2 cellular contexts compared by ENCODE assay signal in the genomic region with DNA sequence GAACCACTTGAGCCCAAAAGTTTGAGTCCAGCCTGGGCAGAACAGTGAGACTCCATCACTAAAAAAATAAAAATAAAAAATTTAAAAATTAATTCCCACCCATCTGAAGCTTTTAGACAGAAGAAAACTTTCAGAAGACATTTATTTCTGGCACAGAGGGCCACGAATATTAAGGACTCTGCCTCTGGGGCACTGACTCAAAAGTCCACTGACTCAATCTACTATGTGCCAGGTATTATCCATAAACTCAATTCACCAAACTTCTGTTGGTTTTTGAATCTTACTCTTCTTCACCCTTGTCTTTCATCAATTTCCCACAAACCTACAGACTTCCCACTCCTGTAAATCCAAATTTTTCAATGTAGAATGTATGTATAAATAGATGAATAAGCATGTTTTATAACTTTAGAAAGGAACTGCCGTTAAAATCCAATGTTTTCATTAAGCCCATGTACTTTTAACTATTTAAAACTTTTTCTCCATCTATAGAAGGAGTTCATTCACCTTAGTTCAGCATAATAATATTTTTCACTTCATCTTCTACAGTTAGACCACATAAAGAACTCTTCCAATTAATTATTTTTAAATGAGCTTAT.
TF ChIP-seq lines count a peak whose summit lies in the region.

No MANE protein-coding gene starts in this region.

TF ChIP-seq in A549, 52 proteins besides CTCF, POLR2A, EP300 and RAD21:
- no peak for TF ChIP-seq RARB (CRISPR knock-in tag; IDR thresholded peaks at IDR 0.05)
- TF ChIP-seq HOXB13 (CRISPR knock-in tag; IDR thresholded peaks at IDR 0.05; ENCODE audit: low read depth), result no peak
- TF ChIP-seq CBX2 (IDR thresholded peaks at IDR 0.05; ENCODE audit: borderline replicate concordance, low read depth), result no peak
- TF ChIP-seq, protein P1, sequence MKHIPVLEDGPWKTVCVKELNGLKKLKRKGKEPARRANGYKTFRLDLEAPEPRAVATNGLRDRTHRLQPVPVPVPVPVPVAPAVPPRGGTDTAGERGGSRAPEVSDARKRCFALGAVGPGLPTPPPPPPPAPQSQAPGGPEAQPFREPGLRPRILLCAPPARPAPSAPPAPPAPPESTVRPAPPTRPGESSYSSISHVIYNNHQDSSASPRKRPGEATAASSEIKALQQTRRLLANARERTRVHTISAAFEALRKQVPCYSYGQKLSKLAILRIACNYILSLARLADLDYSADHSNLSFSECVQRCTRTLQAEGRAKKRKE (CRISPR knock-in tag; IDR thresholded peaks at IDR 0.05; ENCODE audit: low read depth), result no peak
- TF ChIP-seq HEYL (CRISPR knock-in tag; IDR thresholded peaks at IDR 0.05), result no peak
- TF ChIP-seq, protein P2, sequence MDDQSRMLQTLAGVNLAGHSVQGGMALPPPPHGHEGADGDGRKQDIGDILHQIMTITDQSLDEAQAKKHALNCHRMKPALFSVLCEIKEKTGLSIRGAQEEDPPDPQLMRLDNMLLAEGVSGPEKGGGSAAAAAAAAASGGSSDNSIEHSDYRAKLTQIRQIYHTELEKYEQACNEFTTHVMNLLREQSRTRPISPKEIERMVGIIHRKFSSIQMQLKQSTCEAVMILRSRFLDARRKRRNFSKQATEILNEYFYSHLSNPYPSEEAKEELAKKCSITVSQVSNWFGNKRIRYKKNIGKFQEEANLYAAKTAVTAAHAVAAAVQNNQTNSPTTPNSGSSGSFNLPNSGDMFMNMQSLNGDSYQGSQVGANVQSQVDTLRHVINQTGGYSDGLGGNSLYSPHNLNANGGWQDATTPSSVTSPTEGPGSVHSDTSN (IDR thresholded peaks at IDR 0.05), result no peak
- no peak for TF ChIP-seq ELK1 (IDR thresholded peaks at IDR 0.05; ENCODE audit: low read depth, low read length)
- TF ChIP-seq E2F6 (IDR thresholded peaks at IDR 0.05; ENCODE audit: borderline replicate concordance, low read depth), result no peak
- TF ChIP-seq, protein P3, sequence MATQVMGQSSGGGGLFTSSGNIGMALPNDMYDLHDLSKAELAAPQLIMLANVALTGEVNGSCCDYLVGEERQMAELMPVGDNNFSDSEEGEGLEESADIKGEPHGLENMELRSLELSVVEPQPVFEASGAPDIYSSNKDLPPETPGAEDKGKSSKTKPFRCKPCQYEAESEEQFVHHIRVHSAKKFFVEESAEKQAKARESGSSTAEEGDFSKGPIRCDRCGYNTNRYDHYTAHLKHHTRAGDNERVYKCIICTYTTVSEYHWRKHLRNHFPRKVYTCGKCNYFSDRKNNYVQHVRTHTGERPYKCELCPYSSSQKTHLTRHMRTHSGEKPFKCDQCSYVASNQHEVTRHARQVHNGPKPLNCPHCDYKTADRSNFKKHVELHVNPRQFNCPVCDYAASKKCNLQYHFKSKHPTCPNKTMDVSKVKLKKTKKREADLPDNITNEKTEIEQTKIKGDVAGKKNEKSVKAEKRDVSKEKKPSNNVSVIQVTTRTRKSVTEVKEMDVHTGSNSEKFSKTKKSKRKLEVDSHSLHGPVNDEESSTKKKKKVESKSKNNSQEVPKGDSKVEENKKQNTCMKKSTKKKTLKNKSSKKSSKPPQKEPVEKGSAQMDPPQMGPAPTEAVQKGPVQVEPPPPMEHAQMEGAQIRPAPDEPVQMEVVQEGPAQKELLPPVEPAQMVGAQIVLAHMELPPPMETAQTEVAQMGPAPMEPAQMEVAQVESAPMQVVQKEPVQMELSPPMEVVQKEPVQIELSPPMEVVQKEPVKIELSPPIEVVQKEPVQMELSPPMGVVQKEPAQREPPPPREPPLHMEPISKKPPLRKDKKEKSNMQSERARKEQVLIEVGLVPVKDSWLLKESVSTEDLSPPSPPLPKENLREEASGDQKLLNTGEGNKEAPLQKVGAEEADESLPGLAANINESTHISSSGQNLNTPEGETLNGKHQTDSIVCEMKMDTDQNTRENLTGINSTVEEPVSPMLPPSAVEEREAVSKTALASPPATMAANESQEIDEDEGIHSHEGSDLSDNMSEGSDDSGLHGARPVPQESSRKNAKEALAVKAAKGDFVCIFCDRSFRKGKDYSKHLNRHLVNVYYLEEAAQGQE (IDR thresholded peaks at IDR 0.05), result no peak
- TF ChIP-seq ZSCAN20 (CRISPR knock-in tag; IDR thresholded peaks at IDR 0.05), result no peak
- no peak for TF ChIP-seq RFX5 (IDR thresholded peaks at IDR 0.05)
- no peak for TF ChIP-seq FOXS1 (CRISPR knock-in tag; IDR thresholded peaks at IDR 0.05)
- TF ChIP-seq TP53 (CRISPR knock-in tag; IDR thresholded peaks at IDR 0.05), result no peak
- TF ChIP-seq ZC3H11A (IDR thresholded peaks at IDR 0.05), result no peak
- no peak for TF ChIP-seq SMC3 (IDR thresholded peaks at IDR 0.05)
- TF ChIP-seq MYC (IDR thresholded peaks at IDR 0.05; ENCODE audit: borderline replicate concordance, low read length), result no peak

TF ChIP-seq in GM12878, 131 proteins besides CTCF, POLR2A, EP300 and RAD21:
- TF ChIP-seq ATF2 (IDR thresholded peaks at IDR 0.05; ENCODE audit: low read length) (no peak), CBX3 (IDR thresholded peaks at IDR 0.05; ENCODE audit: borderline replicate concordance, low read depth) (no peak), ZNF384 (IDR thresholded peaks at IDR 0.05; ENCODE audit: borderline replicate concordance, low read depth, low read length) (no peak), JUNB (IDR thresholded peaks at IDR 0.05) (no peak), CBX5 (IDR thresholded peaks at IDR 0.05; ENCODE audit: low read depth) (no peak), IRF3 (IDR thresholded peaks at IDR 0.05) (no peak), ZBTB33 (IDR thresholded peaks at IDR 0.05) (no peak), GABPA (IDR thresholded peaks at IDR 0.05; ENCODE audit: low read depth) (no peak)
